In the genomic region with DNA sequence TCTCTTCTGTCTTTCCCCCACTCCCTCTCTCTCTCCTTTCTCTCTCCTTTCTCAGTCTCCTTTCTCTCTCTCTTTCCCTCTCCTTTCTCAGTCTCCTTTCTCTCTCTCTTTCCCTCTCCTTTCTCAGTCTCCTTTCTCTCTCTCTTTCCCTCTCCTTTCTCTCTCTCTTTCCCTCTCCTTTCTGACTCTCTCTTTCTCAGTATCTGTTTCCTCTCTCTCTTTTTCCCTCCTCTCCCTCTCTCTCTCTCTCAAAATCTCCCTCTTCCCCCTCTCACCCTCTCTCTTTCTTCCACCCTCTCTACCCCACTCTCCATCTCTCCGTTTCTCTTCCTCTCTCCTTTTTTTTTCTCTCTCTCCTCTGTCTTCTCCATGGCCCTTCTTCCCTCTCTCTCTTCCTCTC, we compare ENCODE assay signal across 25 cellular contexts.
"Had no signal": no experiment of that assay in that cellular context is flagged by ENCODE, and none has a peak within 500 bp of the region (broad histone marks: within the 10 kb centered on the region; RNA-seq: fewer than 3 reads in every experiment).

No MANE protein-coding gene starts in this region.

- H3K27me3 Mint-ChIP-seq: dendritic cell treated with granulocyte-macrophage colony-stimulating factor and Interleukin-4, amounts not matched to agents 40 ng/mL and 50 ng/mL, for 4 days had no signal

- H3K27ac ChIP-seq: colonic mucosa, epithelial cell of prostate, esophagus squamous epithelium, gastrocnemius medialis, heart right ventricle, left lung, lower lobe of right lung had no signal

- H3K27ac Mint-ChIP-seq: dendritic cell treated with granulocyte-macrophage colony-stimulating factor and Interleukin-4, amounts not matched to agents 40 ng/mL and 50 ng/mL, for 4 days; effector memory CD8-positive, alpha-beta T cell; endodermal cell; memory B cell; naive thymus-derived CD4-positive, alpha-beta T cell had no signal

- H3K4me1 ChIP-seq: colonic mucosa, esophagus squamous epithelium, gastrocnemius medialis, heart right ventricle, left lung, lower lobe of right lung had no signal

- ATAC-seq: effector memory CD8-positive, alpha-beta T cell; esophagus mucosa; gastrocnemius medialis; heart right ventricle; left cardiac atrium; left lung; left ventricle myocardium superior; lower lobe of right lung; naive thymus-derived CD4-positive, alpha-beta T cell had no signal

- H3K4me3 ChIP-seq: colonic mucosa, esophagus squamous epithelium, gastrocnemius medialis, heart right ventricle, left lung, lower lobe of right lung had no signal

- H3K4me1 Mint-ChIP-seq: endodermal cell, memory B cell had no signal

- H3K4me3 Mint-ChIP-seq: dendritic cell treated with granulocyte-macrophage colony-stimulating factor and Interleukin-4, amounts not matched to agents 40 ng/mL and 50 ng/mL, for 4 days; effector memory CD8-positive, alpha-beta T cell; endodermal cell; memory B cell; naive thymus-derived CD4-positive, alpha-beta T cell had no signal

- H3K36me3 ChIP-seq: colonic mucosa, esophagus squamous epithelium, gastrocnemius medialis, heart right ventricle, left lung, lower lobe of right lung had no signal

- H3K27me3 ChIP-seq: colonic mucosa, esophagus squamous epithelium, gastrocnemius medialis, left lung had no signal

- DNase-seq: colonic mucosa; cortex of kidney; effector CD8-positive, alpha-beta T cell; effector memory CD8-positive, alpha-beta T cell; endodermal cell; erythroblast; esophagus squamous epithelium; foreskin fibroblast; foreskin melanocyte; gastrocnemius medialis; glutamatergic neuron; head of caudate nucleus; heart right ventricle; hippocampal formation; left cardiac atrium; left lung; left ventricle myocardium superior; lower lobe of right lung; mesendoderm; midbrain; naive thymus-derived CD4-positive, alpha-beta T cell had no signal

- H3K9me3 ChIP-seq: colonic mucosa, esophagus squamous epithelium, gastrocnemius medialis, lower lobe of right lung had no signal
